9 cellular contexts compared by ENCODE assay signal in genomic region chr5:150161242-150162141, GRCh38. TPM values are rescaled to one million over a fixed set of nuclear protein-coding genes. Genes with fewer than 3 reads are reported as not detected.
DNase-seq lines count a peak whose midpoint lies in the region; ATAC-seq and FAIRE-seq lines count a peak whose summit lies in the region.
"Had no signal": no experiment of that assay in that cellular context is flagged by ENCODE, and none has a peak within 500 bp of the region (broad histone marks: within the 10 kb centered on the region; RNA-seq: fewer than 3 reads in every experiment).

No MANE protein-coding gene starts in this region.

- in situ Hi-C loops in SK-MEL-5 (cut with HindIII; ENCODE audit: low pct_unique_long_range_greater_than_20kb, low sequenced_read_pairs), result no loop called here

- ATAC-seq in GM21528 (IDR thresholded peaks at IDR 0.05; ENCODE audit: low FRiP score, unreplicated experiment), result peak; percentile 81

- peak; percentile 89 for DNase-seq in D341Med (ENCODE audit: low spot score)
- peak; percentile 52 for DNase-seq in LHCN-M2 (ENCODE audit: low read depth)
- DNase-seq in SK-MEL-5 (ENCODE audit: low read depth, low spot score), result peak; percentile 83
- peak; percentile 78 for DNase-seq in activated naive CD4-positive, alpha-beta T cell treated with Interleukin-2 at 50 U/mL for 16 hours
- peak; percentile 66 to 92 (median 84) for DNase-seq in head of caudate nucleus
- peak; percentile 68 to 97 (median 86) for DNase-seq in posterior cingulate gyrus
- peak; percentile 87 for DNase-seq in urothelium cell line (ENCODE audit: low spot score)

- FAIRE-seq in urothelium cell line (lab: Jason Lieb, UNC), result peak; percentile 9
- FAIRE-seq: colon had no signal

- intact Hi-C loops in head of caudate nucleus (cut with DNase I), result no loop called here
- intact Hi-C loops in posterior cingulate gyrus (cut with DNase I), result loop anchor here (1.0 to 10.0 kb wide), 3 partner anchors 31 to 273 kb away; no protein-coding TSS in a partner anchor

RNA-seq across cellular contexts. Expression of gene CDX1, which starts 5.1 kb away (rescaled TPM):
- not detected in 2 replicates for total RNA-seq in LHCN-M2 (2014; rRNA removed)
- not detected for polyA plus RNA-seq in LHCN-M2 (2012)
- not detected in 2 replicates for total RNA-seq in SK-MEL-5 (2014; rRNA removed; shearing (Covaris generic))
- not detected in 2 replicates for polyA plus RNA-seq in SK-MEL-5 (2015; cell fraction: cytosol; rRNA removed)
- not detected in 2 replicates for polyA plus RNA-seq in SK-MEL-5 (2015; cell fraction: nucleus; rRNA removed)

RNA-seq across cellular contexts. Expression of gene PDGFRB, which starts 5.8 kb away (rescaled TPM):
- total RNA-seq in LHCN-M2 (2014; rRNA removed), result 7.9 and 8.7 TPM in 2 replicates
- 27.1 TPM for polyA plus RNA-seq in LHCN-M2 (2012)
- 0.11 and 0.32 TPM in 2 replicates for total RNA-seq in SK-MEL-5 (2014; rRNA removed; shearing (Covaris generic))
- 0.65 and 3.3 TPM in 2 replicates for polyA plus RNA-seq in SK-MEL-5 (2015; cell fraction: cytosol; rRNA removed)
- 0.26 and 0.95 TPM in 2 replicates for polyA plus RNA-seq in SK-MEL-5 (2015; cell fraction: nucleus; rRNA removed)

RNA-seq across cellular contexts. Expression of gene SLC6A7, which starts 28.4 kb away (rescaled TPM):
- total RNA-seq in LHCN-M2 (2014; rRNA removed), result not detected in 2 replicates
- not detected for polyA plus RNA-seq in LHCN-M2 (2012)
- not detected in 2 replicates for total RNA-seq in SK-MEL-5 (2014; rRNA removed; shearing (Covaris generic))
- polyA plus RNA-seq in SK-MEL-5 (2015; cell fraction: cytosol; rRNA removed), result not detected in 2 replicates
- polyA plus RNA-seq in SK-MEL-5 (2015; cell fraction: nucleus; rRNA removed), result not detected in 2 replicates

Comparison
In these comparisons a context has a peak if more than half of its experiments do, and no peak if none do; other contexts are left out.
1. Peak in every context shown above with its lines: DNase-seq and ATAC-seq.